Comparison of ENCODE assay signal across 1 cellular context in the genomic region with DNA sequence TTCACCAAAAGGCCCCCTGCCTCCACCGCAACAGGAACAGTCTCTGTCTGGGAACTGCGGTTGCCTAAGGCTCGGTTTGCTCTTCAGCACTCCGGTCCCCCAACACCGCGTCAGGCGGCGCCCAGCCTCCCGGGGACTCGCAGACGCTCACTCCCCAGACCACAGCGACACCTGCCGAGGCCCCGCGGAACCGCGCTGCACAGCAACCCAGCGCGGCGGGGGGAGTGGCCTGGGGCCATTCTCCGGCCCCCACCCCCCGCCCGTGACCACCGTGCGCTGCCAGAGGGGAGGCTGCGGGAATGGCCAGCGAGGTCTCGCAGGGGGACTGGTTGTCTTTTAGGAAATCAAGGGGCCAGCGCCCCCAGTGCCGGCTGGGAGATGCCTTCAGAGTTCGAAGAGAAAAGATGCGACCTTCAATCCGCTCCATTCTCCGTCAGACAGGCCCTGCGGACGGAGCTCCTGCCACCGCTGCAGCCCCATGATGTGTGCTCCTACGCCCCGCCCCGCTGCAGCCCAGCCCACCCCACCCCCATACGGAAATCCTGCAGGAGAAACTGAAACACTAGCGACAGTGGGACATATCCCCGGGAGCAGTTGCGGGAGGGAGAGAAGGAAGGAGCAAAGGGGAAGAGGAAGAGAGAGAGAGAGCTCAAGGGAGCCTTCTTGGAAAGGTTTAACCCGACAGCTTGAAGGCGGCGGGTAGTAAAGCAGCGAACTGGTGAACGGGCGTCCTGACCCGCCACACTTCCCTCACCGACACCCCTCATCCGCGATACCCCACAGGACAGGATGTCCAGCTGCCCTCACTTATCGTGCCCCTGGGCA.
TF ChIP-seq lines count a peak whose summit lies in the region.

No MANE protein-coding gene starts in this region.

TF ChIP-seq in HepG2, 621 proteins besides CTCF, POLR2A, EP300 and RAD21 (continued from another document and continues in another):
- TF ChIP-seq, protein P1, sequence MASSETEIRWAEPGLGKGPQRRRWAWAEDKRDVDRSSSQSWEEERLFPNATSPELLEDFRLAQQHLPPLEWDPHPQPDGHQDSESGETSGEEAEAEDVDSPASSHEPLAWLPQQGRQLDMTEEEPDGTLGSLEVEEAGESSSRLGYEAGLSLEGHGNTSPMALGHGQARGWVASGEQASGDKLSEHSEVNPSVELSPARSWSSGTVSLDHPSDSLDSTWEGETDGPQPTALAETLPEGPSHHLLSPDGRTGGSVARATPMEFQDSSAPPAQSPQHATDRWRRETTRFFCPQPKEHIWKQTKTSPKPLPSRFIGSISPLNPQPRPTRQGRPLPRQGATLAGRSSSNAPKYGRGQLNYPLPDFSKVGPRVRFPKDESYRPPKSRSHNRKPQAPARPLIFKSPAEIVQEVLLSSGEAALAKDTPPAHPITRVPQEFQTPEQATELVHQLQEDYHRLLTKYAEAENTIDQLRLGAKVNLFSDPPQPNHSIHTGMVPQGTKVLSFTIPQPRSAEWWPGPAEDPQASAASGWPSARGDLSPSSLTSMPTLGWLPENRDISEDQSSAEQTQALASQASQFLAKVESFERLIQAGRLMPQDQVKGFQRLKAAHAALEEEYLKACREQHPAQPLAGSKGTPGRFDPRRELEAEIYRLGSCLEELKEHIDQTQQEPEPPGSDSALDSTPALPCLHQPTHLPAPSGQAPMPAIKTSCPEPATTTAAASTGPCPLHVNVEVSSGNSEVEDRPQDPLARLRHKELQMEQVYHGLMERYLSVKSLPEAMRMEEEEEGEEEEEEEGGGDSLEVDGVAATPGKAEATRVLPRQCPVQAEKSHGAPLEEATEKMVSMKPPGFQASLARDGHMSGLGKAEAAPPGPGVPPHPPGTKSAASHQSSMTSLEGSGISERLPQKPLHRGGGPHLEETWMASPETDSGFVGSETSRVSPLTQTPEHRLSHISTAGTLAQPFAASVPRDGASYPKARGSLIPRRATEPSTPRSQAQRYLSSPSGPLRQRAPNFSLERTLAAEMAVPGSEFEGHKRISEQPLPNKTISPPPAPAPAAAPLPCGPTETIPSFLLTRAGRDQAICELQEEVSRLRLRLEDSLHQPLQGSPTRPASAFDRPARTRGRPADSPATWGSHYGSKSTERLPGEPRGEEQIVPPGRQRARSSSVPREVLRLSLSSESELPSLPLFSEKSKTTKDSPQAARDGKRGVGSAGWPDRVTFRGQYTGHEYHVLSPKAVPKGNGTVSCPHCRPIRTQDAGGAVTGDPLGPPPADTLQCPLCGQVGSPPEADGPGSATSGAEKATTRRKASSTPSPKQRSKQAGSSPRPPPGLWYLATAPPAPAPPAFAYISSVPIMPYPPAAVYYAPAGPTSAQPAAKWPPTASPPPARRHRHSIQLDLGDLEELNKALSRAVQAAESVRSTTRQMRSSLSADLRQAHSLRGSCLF (CRISPR knock-in tag; IDR thresholded peaks at IDR 0.05; ENCODE audit: borderline replicate concordance): no peak
- peak; percentile 52; the same call in 1 of the 2 replicates for TF ChIP-seq KDM3A (CRISPR knock-in tag; IDR thresholded peaks at IDR 0.05; ENCODE audit: low read depth)
- TF ChIP-seq ZNF124 (CRISPR knock-in tag; IDR thresholded peaks at IDR 0.05): 0 out of 2 replicates have a peak, but pooled peaks have one; percentile 51
- no peak for TF ChIP-seq ZSCAN31 (CRISPR knock-in tag; IDR thresholded peaks at IDR 0.05; ENCODE audit: low read depth)
- no peak for TF ChIP-seq NONO (IDR thresholded peaks at IDR 0.05)
- TF ChIP-seq NONO (CRISPR knock-in tag; conservative IDR thresholded peaks at IDR 0.05): 0 out of 2 replicates have a peak, but pooled peaks have one; percentile 38
- TF ChIP-seq SALL2 (CRISPR knock-in tag; IDR thresholded peaks at IDR 0.05): peak; percentile 31; the same call in 1 of the 2 replicates
- peak; percentile 23; the same call in 1 of the 2 replicates for TF ChIP-seq MAZ (IDR thresholded peaks at IDR 0.05; ENCODE audit: borderline replicate concordance, low read depth, low read length)
- peak; percentile 70; the same call in 1 of the 2 replicates for TF ChIP-seq MAZ (CRISPR knock-in tag; IDR thresholded peaks at IDR 0.05; ENCODE audit: low read depth)
- TF ChIP-seq YY1 (IDR thresholded peaks at IDR 0.05; ENCODE audit: insufficient read depth, insufficient replicate concordance, low read depth, low read length): peak; percentile 40
- TF ChIP-seq NKX3-1 (CRISPR knock-in tag; IDR thresholded peaks at IDR 0.05): no peak
- TF ChIP-seq SATB2 (CRISPR knock-in tag; IDR thresholded peaks at IDR 0.05): no peak
- TF ChIP-seq ATAD3A (CRISPR knock-in tag; IDR thresholded peaks at IDR 0.05): no peak
- no peak for TF ChIP-seq U2AF1 (optimal IDR thresholded peaks at IDR 0.05; ENCODE audit: low read depth, low read length)
- TF ChIP-seq, protein P2, sequence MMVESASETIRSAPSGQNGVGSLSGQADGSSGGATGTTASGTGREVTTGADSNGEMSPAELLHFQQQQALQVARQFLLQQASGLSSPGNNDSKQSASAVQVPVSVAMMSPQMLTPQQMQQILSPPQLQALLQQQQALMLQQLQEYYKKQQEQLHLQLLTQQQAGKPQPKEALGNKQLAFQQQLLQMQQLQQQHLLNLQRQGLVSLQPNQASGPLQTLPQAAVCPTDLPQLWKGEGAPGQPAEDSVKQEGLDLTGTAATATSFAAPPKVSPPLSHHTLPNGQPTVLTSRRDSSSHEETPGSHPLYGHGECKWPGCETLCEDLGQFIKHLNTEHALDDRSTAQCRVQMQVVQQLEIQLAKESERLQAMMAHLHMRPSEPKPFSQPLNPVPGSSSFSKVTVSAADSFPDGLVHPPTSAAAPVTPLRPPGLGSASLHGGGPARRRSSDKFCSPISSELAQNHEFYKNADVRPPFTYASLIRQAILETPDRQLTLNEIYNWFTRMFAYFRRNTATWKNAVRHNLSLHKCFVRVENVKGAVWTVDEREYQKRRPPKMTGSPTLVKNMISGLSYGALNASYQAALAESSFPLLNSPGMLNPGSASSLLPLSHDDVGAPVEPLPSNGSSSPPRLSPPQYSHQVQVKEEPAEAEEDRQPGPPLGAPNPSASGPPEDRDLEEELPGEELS (CRISPR knock-in tag; IDR thresholded peaks at IDR 0.05): no peak
- peak; percentile 55; the same call in 1 of the 2 replicates for TF ChIP-seq YEATS2 (CRISPR knock-in tag; IDR thresholded peaks at IDR 0.05; ENCODE audit: borderline replicate concordance)
- TF ChIP-seq HNRNPLL (IDR thresholded peaks at IDR 0.05; ENCODE audit: low read depth, low read length, poor library complexity, severe bottlenecking): peak; percentile 70
- TF ChIP-seq ZNF501 (CRISPR knock-in tag; IDR thresholded peaks at IDR 0.05): peak; percentile 45
- 0 out of 2 replicates have a peak, but pooled peaks have one; percentile 23 for TF ChIP-seq ZNF782 (CRISPR knock-in tag; IDR thresholded peaks at IDR 0.05; ENCODE audit: borderline replicate concordance)
- TF ChIP-seq, protein P3, sequence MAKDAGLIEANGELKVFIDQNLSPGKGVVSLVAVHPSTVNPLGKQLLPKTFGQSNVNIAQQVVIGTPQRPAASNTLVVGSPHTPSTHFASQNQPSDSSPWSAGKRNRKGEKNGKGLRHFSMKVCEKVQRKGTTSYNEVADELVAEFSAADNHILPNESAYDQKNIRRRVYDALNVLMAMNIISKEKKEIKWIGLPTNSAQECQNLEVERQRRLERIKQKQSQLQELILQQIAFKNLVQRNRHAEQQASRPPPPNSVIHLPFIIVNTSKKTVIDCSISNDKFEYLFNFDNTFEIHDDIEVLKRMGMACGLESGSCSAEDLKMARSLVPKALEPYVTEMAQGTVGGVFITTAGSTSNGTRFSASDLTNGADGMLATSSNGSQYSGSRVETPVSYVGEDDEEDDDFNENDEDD (CRISPR knock-in tag; IDR thresholded peaks at IDR 0.05; ENCODE audit: borderline replicate concordance): peak; percentile 38
- no peak for TF ChIP-seq CCDC6 (CRISPR knock-in tag; IDR thresholded peaks at IDR 0.05)
- TF ChIP-seq HNRNPH1 (optimal IDR thresholded peaks at IDR 0.05; ENCODE audit: low read depth, low read length): no peak
- TF ChIP-seq, protein P4, sequence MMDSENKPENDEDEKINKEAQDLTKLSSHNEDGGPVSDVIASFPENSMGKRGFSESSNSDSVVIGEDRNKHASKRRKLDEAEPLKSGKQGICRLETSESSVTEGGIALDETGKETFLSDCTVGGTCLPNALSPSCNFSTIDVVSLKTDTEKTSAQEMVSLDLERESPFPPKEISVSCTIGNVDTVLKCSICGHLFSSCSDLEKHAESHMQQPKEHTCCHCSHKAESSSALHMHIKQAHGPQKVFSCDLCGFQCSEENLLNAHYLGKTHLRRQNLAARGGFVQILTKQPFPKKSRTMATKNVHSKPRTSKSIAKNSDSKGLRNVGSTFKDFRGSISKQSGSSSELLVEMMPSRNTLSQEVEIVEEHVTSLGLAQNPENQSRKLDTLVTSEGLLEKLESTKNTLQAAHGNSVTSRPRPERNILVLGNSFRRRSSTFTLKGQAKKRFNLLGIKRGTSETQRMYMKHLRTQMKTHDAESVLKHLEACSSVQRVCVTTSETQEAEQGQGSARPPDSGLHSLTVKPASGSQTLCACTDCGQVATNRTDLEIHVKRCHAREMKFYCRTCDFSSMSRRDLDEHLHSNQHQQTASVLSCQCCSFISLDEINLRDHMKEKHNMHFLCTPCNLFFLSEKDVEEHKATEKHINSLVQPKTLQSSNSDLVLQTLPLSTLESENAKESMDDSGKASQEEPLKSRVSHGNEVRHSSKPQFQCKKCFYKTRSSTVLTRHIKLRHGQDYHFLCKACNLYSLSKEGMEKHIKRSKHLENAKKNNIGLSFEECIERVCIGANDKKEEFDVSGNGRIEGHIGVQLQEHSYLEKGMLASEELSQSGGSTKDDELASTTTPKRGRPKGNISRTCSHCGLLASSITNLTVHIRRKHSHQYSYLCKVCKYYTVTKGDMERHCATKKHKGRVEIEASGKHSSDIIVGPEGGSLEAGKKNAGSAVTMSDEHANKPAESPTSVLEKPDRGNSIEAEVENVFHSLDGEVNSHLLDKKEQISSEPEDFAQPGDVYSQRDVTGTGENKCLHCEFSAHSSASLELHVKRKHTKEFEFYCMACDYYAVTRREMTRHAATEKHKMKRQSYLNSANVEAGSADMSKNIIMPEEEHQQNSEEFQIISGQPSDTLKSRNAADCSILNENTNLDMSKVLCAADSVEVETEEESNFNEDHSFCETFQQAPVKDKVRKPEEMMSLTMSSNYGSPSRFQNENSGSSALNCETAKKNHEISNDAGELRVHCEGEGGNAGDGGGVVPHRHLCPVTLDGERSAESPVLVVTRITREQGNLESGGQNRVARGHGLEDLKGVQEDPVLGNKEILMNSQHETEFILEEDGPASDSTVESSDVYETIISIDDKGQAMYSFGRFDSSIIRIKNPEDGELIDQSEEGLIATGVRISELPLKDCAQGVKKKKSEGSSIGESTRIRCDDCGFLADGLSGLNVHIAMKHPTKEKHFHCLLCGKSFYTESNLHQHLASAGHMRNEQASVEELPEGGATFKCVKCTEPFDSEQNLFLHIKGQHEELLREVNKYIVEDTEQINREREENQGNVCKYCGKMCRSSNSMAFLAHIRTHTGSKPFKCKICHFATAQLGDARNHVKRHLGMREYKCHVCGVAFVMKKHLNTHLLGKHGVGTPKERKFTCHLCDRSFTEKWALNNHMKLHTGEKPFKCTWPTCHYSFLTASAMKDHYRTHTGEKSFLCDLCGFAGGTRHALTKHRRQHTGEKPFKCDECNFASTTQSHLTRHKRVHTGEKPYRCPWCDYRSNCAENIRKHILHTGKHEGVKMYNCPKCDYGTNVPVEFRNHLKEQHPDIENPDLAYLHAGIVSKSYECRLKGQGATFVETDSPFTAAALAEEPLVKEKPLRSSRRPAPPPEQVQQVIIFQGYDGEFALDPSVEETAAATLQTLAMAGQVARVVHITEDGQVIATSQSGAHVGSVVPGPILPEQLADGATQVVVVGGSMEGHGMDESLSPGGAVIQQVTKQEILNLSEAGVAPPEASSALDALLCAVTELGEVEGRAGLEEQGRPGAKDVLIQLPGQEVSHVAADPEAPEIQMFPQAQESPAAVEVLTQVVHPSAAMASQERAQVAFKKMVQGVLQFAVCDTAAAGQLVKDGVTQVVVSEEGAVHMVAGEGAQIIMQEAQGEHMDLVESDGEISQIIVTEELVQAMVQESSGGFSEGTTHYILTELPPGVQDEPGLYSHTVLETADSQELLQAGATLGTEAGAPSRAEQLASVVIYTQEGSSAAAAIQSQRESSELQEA (CRISPR knock-in tag; IDR thresholded peaks at IDR 0.05; ENCODE audit: not compliant biosample characterization): no peak
- TF ChIP-seq, protein P5, sequence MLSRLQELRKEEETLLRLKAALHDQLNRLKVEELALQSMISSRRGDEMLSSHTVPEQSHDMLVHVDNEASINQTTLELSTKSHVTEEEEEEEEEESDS (CRISPR knock-in tag; IDR thresholded peaks at IDR 0.05; ENCODE audit: borderline replicate concordance): no peak
- no peak for TF ChIP-seq ZNF709 (CRISPR knock-in tag; IDR thresholded peaks at IDR 0.05)
- TF ChIP-seq, protein P6, sequence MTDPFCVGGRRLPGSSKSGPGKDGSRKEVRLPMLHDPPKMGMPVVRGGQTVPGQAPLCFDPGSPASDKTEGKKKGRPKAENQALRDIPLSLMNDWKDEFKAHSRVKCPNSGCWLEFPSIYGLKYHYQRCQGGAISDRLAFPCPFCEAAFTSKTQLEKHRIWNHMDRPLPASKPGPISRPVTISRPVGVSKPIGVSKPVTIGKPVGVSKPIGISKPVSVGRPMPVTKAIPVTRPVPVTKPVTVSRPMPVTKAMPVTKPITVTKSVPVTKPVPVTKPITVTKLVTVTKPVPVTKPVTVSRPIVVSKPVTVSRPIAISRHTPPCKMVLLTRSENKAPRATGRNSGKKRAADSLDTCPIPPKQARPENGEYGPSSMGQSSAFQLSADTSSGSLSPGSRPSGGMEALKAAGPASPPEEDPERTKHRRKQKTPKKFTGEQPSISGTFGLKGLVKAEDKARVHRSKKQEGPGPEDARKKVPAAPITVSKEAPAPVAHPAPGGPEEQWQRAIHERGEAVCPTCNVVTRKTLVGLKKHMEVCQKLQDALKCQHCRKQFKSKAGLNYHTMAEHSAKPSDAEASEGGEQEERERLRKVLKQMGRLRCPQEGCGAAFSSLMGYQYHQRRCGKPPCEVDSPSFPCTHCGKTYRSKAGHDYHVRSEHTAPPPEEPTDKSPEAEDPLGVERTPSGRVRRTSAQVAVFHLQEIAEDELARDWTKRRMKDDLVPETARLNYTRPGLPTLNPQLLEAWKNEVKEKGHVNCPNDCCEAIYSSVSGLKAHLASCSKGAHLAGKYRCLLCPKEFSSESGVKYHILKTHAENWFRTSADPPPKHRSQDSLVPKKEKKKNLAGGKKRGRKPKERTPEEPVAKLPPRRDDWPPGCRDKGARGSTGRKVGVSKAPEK (CRISPR knock-in tag; IDR thresholded peaks at IDR 0.05; ENCODE audit: borderline replicate concordance): no peak
- TF ChIP-seq ZNF460 (CRISPR knock-in tag; IDR thresholded peaks at IDR 0.05; ENCODE audit: borderline replicate concordance): no peak
- TF ChIP-seq ZNF792 (CRISPR knock-in tag; IDR thresholded peaks at IDR 0.05): no peak
- TF ChIP-seq ZNF614 (CRISPR knock-in tag; IDR thresholded peaks at IDR 0.05; ENCODE audit: borderline replicate concordance): peak; percentile 52; the same call in 1 of the 2 replicates
- TF ChIP-seq ISL2 (CRISPR knock-in tag; IDR thresholded peaks at IDR 0.05): peak; percentile 45; the same call in 1 of the 2 replicates
- TF ChIP-seq ZNF619 (CRISPR knock-in tag; IDR thresholded peaks at IDR 0.05): 0 out of 2 replicates have a peak, but pooled peaks have one; percentile 30
